ENCODE assay signal across 2 cellular contexts in the genomic region with DNA sequence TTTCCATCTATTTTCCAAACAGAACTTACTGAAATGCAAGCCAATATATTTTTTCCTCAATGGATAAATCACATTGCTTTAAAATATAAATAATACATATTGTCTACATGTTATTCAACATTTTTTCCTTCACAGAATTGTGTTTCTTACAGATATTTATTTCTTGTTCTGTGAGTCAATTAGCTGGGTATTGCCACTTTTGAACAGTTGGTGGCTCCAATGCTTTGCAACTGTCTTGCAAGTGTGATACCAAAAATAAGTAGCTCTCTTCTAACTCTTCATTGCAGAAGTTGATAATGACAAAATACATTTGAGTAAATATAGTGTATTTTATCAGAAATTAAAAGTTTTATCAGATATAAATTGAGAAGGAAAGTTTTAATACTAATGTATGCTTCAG.
TF ChIP-seq lines count a peak whose summit lies in the region.

No MANE protein-coding gene starts in this region.

TF ChIP-seq in IMR-90, 13 proteins besides CTCF, POLR2A, EP300 and RAD21:
- TF ChIP-seq MXI1 (IDR thresholded peaks at IDR 0.05; ENCODE audit: borderline replicate concordance, low read depth, low read length) (no peak), CEBPB (IDR thresholded peaks at IDR 0.05; ENCODE audit: low read depth, low read length) (no peak), CHD1 (IDR thresholded peaks at IDR 0.05; ENCODE audit: low read depth, low read length) (no peak), RCOR1 (IDR thresholded peaks at IDR 0.05; ENCODE audit: insufficient replicate concordance, low read length) (no peak), MAFK (IDR thresholded peaks at IDR 0.05; ENCODE audit: low read depth, low read length) (no peak), RFX5 (IDR thresholded peaks at IDR 0.05; ENCODE audit: low read depth, low read length) (no peak), BHLHE40 (IDR thresholded peaks at IDR 0.05; ENCODE audit: low read depth, low read length) (no peak), SMC3 (IDR thresholded peaks at IDR 0.05; ENCODE audit: low read depth, low read length) (no peak)
- TF ChIP-seq, protein P1, sequence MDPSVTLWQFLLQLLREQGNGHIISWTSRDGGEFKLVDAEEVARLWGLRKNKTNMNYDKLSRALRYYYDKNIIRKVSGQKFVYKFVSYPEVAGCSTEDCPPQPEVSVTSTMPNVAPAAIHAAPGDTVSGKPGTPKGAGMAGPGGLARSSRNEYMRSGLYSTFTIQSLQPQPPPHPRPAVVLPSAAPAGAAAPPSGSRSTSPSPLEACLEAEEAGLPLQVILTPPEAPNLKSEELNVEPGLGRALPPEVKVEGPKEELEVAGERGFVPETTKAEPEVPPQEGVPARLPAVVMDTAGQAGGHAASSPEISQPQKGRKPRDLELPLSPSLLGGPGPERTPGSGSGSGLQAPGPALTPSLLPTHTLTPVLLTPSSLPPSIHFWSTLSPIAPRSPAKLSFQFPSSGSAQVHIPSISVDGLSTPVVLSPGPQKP (IDR thresholded peaks at IDR 0.05; ENCODE audit: borderline replicate concordance, low read depth, low read length): no peak
- TF ChIP-seq, protein P2, sequence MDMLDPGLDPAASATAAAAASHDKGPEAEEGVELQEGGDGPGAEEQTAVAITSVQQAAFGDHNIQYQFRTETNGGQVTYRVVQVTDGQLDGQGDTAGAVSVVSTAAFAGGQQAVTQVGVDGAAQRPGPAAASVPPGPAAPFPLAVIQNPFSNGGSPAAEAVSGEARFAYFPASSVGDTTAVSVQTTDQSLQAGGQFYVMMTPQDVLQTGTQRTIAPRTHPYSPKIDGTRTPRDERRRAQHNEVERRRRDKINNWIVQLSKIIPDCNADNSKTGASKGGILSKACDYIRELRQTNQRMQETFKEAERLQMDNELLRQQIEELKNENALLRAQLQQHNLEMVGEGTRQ (IDR thresholded peaks at IDR 0.05; ENCODE audit: low read depth, low read length): no peak

TF ChIP-seq in GM12878, 131 proteins besides CTCF, POLR2A, EP300 and RAD21:
- TF ChIP-seq SMC3 (IDR thresholded peaks at IDR 0.05; ENCODE audit: borderline replicate concordance, low read length) (peak; percentile 45; the same call in 1 of the 2 replicates), TAF1 (IDR thresholded peaks at IDR 0.05; ENCODE audit: borderline replicate concordance, low read depth, low read length) (no peak), TARDBP (IDR thresholded peaks at IDR 0.05; ENCODE audit: borderline replicate concordance) (no peak), IKZF1 (conservative IDR thresholded peaks at IDR 0.05) (no peak)
